15 cellular contexts compared by ENCODE assay signal in the genomic region with DNA sequence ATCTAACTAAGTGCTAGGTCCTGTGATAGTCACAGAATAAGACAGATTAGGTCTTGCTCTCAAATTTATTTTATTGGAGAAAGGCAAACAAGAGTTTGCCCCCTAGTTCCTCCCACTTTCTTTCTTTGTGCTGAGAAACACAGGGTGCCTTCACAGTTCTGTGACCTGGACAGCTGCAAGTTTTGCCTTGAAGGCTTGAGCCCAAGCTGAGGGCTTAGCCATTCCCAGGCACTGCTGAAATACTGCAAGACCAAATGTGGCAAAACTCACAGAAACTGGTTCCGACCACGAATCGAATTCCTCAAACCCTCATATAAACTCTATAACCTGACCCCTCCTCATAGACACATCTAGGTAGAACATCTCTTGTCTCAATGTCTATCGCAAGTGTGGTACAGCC.
A peak's percentile ranks its signal among the peaks of the same experiment; 100 is the strongest.
DNase-seq lines count a peak whose midpoint lies in the region; ATAC-seq and TF ChIP-seq lines count a peak whose summit lies in the region.
"Had no signal": no experiment of that assay in that cellular context is flagged by ENCODE, and none has a peak within 500 bp of the region (broad histone marks: within the 10 kb centered on the region; RNA-seq: fewer than 3 reads in every experiment).

No MANE protein-coding gene starts in this region.

- H3K4me1 ChIP-seq in Caco-2 (0 out of 2 replicates have a peak, but pooled peaks cover 3% of the 10 kb centered on the region), KMS-11 (ENCODE audit: low read depth, poor library complexity, severe bottlenecking) (peaks cover 45% of the 10 kb centered on the region), endodermal cell (ENCODE audit: control insufficient read depth, insufficient read depth, low read length) (peaks cover 21% of the 10 kb centered on the region), neural progenitor cell (peaks cover 65% of the 10 kb centered on the region)
- H3K4me1 ChIP-seq: Peyer's patch had no signal

- H3K4me2 ChIP-seq in KMS-11 = peak overlapping the region; percentile 67; the same call in 1 of the 2 replicates
- H3K4me2 ChIP-seq in neural progenitor cell = peak overlapping the region; percentile 25

- H3K4me3 ChIP-seq in Caco-2 (ENCODE audit: low read depth, low read length) (no peak overlapping the region), KMS-11 (IDR thresholded peaks at IDR 0.05; ENCODE audit: insufficient read depth, low read depth, low read length) (no peak overlapping the region), endodermal cell (ENCODE audit: low read length) (no peak overlapping the region), neural progenitor cell (no peak overlapping the region)
- H3K4me3 ChIP-seq: GM12878, Peyer's patch had no signal

- H3K79me2 ChIP-seq in KMS-11 (ENCODE audit: insufficient read depth, low read depth) (peaks cover 5% of the 10 kb centered on the region; the same call in 1 of the 2 replicates), neural progenitor cell (ENCODE audit: low read depth) (peaks cover 100% of the 10 kb centered on the region)

- H3K4me3 Mint-ChIP-seq in Caco-2 (ENCODE audit: unreplicated experiment) = no peak overlapping the region
- H3K4me3 Mint-ChIP-seq in endodermal cell = no peak overlapping the region
- no peak overlapping the region for H3K4me3 Mint-ChIP-seq in neural progenitor cell

- H4K20me1 ChIP-seq in KMS-11 (ENCODE audit: insufficient read depth) = no peaks in the 10 kb centered on the region; the same call in 1 of the 2 replicates
- peaks cover 79% of the 10 kb centered on the region for H4K20me1 ChIP-seq in neural progenitor cell (ENCODE audit: low read depth)

- POLR2A ChIA-PET in Caco-2 (lab: Charles Lee) = no interaction called here

- DNase-seq in Caco-2 (no peak), endodermal cell (no peak), neural progenitor cell (ENCODE audit: low spot score) (peak; percentile 54), MV-4-11 (lab: John Stamatoyannopoulos, UW) (no peak)
- no peak for DNase-seq in activated T-cell treated with anti-CD3 and anti-CD28 coated beads, Interleukin-2, amount 50 U/mL, for 48 hours
- DNase-seq: AML-193, NCI-H1417, NCI-H2029, NCI-H2171 treated with DMSO at 0.1 percent for 48 hours, NCI-H510A, Peyer's patch, SHP77 had no signal

- no peaks in the 10 kb centered on the region for H3K27me3 Mint-ChIP-seq in Caco-2 (ENCODE audit: insufficient read depth, unreplicated experiment)
- no peaks in the 10 kb centered on the region for H3K27me3 Mint-ChIP-seq in endodermal cell (ENCODE audit: insufficient read depth)
- H3K27me3 Mint-ChIP-seq in neural progenitor cell (ENCODE audit: insufficient read depth, low read depth) = no peaks in the 10 kb centered on the region

- peaks cover 24% of the 10 kb centered on the region for H3K4me1 Mint-ChIP-seq in Caco-2 (ENCODE audit: low read depth, unreplicated experiment)
- H3K4me1 Mint-ChIP-seq in endodermal cell = peaks cover 65% of the 10 kb centered on the region
- peaks cover 70% of the 10 kb centered on the region for H3K4me1 Mint-ChIP-seq in neural progenitor cell

- H3K27me3 ChIP-seq in Caco-2 (replicated peaks; ENCODE audit: control insufficient read depth, insufficient read depth, low read length) = no peaks in the 10 kb centered on the region
- no peaks in the 10 kb centered on the region for H3K27me3 ChIP-seq in KMS-11 (ENCODE audit: insufficient read depth, low read depth)
- no peaks in the 10 kb centered on the region for H3K27me3 ChIP-seq in endodermal cell (ENCODE audit: control insufficient read depth, insufficient read depth, low read length, poor library complexity, severe bottlenecking)
- H3K27me3 ChIP-seq in neural progenitor cell = no peaks in the 10 kb centered on the region
- H3K27me3 ChIP-seq: Peyer's patch had no signal

- H3K27ac ChIP-seq in KMS-11 = no peak overlapping the region; the same call in 1 of the 2 replicates
- peak overlapping the region; percentile 9 for H3K27ac ChIP-seq in endodermal cell (ENCODE audit: low read depth, low read length)
- H3K27ac ChIP-seq in neural progenitor cell = peak overlapping the region; percentile 56
- H3K27ac ChIP-seq: Peyer's patch had no signal

- peaks cover 1% of the 10 kb centered on the region; the same call in 1 of the 2 replicates for H3K36me3 ChIP-seq in Caco-2 (ENCODE audit: control insufficient read depth, insufficient read depth, low read length)
- no peaks in the 10 kb centered on the region for H3K36me3 ChIP-seq in KMS-11 (ENCODE audit: insufficient read depth)
- H3K36me3 ChIP-seq in endodermal cell (ENCODE audit: control insufficient read depth, insufficient read depth, low read length) = peaks cover 20% of the 10 kb centered on the region
- no peaks in the 10 kb centered on the region for H3K36me3 ChIP-seq in neural progenitor cell
- H3K36me3 ChIP-seq: Peyer's patch had no signal

- H2AFZ ChIP-seq in KMS-11 (ENCODE audit: low read depth) (no peak overlapping the region), neural progenitor cell (replicated peaks) (no peak overlapping the region)

- CTCF ChIA-PET in Caco-2 (lab: Charles Lee) = interaction anchor here (0.5 kb wide), 1 partner anchor 260 kb away, joined by 3 read pairs; no protein-coding TSS in a partner anchor

- ATAC-seq in HG02763 (IDR thresholded peaks at IDR 0.05; ENCODE audit: unreplicated experiment) = no peak
- ATAC-seq: GM12878 had no signal

- BruUV-seq in Caco-2 (replicated peaks; lab: Mats Ljungman, UMichigan) = no TSS peak

- TF ChIP-seq CTCF in Caco-2 (IDR thresholded peaks at IDR 0.05; ENCODE audit: insufficient read depth in 1 of 2, low read depth in 1 of 2, low read length in 1 of 2, severe bottlenecking in 1 of 2, unreplicated experiment in 1 of 2) (no peak), KMS-11 (conservative IDR thresholded peaks at IDR 0.05; ENCODE audit: low read depth, low read length) (no peak), endodermal cell (conservative IDR thresholded peaks at IDR 0.05) (no peak), neural progenitor cell (IDR thresholded peaks at IDR 0.05) (no peak)

- no peaks in the 10 kb centered on the region for H3K9me3 ChIP-seq in Caco-2
- H3K9me3 ChIP-seq in endodermal cell (ENCODE audit: control insufficient read depth, low read length) = peaks cover 16% of the 10 kb centered on the region
- no peaks in the 10 kb centered on the region for H3K9me3 ChIP-seq in neural progenitor cell (ENCODE audit: low read depth)
- H3K9me3 ChIP-seq: Peyer's patch had no signal

- 73 to 77% methylated on average over 4 of the region's 4 CpGs for WGBS in endodermal cell (ENCODE audit: insufficient coverage in 1 of 2, insufficient read length in 1 of 2), 2 experiments

- H3K9me3 Mint-ChIP-seq in Caco-2 (ENCODE audit: unreplicated experiment) (no peaks in the 10 kb centered on the region), endodermal cell (peaks cover 2% of the 10 kb centered on the region), neural progenitor cell (peaks cover 4% of the 10 kb centered on the region)

- intact Hi-C loops in Caco-2 (cut with micrococcal nuclease; ENCODE audit: unreplicated experiment) = no loop called here

- H3K9ac ChIP-seq in KMS-11 (no peak overlapping the region), endodermal cell (ENCODE audit: extremely low read depth, low read length, poor library complexity, severe bottlenecking) (no peak overlapping the region), neural progenitor cell (no peak overlapping the region)

- H3F3A ChIP-seq in neural progenitor cell (ENCODE audit: low read depth) = peaks cover 28% of the 10 kb centered on the region

- peak overlapping the region; percentile 71 for H3K27ac Mint-ChIP-seq in Caco-2 (ENCODE audit: unreplicated experiment)
- peak overlapping the region; percentile 31 for H3K27ac Mint-ChIP-seq in endodermal cell
- peak overlapping the region; percentile 48 for H3K27ac Mint-ChIP-seq in neural progenitor cell

- peaks cover 30% of the 10 kb centered on the region for H3K36me3 Mint-ChIP-seq in Caco-2 (ENCODE audit: insufficient read depth, unreplicated experiment)
- H3K36me3 Mint-ChIP-seq in endodermal cell (ENCODE audit: low read depth) = peaks cover 24% of the 10 kb centered on the region
- peaks cover 28% of the 10 kb centered on the region for H3K36me3 Mint-ChIP-seq in neural progenitor cell
